1 cellular context compared by ENCODE assay signal in genomic region chr19:39320948-39321831, GRCh38.
TF ChIP-seq lines count a peak whose summit lies in the region.

No MANE protein-coding gene starts in this region.

TF ChIP-seq in GM23338, 12 proteins besides CTCF, POLR2A, EP300 and RAD21:
- no peak for TF ChIP-seq ZNF331 (CRISPR knock-in tag; IDR thresholded peaks at IDR 0.05; ENCODE audit: low read depth)
- TF ChIP-seq JUNB (IDR thresholded peaks at IDR 0.05; ENCODE audit: unreplicated experiment) = no peak
- TF ChIP-seq CREB1 (CRISPR knock-in tag; IDR thresholded peaks at IDR 0.05; ENCODE audit: low read depth) = no peak
- TF ChIP-seq, protein P1, sequence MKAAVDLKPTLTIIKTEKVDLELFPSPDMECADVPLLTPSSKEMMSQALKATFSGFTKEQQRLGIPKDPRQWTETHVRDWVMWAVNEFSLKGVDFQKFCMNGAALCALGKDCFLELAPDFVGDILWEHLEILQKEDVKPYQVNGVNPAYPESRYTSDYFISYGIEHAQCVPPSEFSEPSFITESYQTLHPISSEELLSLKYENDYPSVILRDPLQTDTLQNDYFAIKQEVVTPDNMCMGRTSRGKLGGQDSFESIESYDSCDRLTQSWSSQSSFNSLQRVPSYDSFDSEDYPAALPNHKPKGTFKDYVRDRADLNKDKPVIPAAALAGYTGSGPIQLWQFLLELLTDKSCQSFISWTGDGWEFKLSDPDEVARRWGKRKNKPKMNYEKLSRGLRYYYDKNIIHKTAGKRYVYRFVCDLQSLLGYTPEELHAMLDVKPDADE (IDR thresholded peaks at IDR 0.05) = no peak
- TF ChIP-seq ZNF114 (CRISPR knock-in tag; IDR thresholded peaks at IDR 0.05) = no peak
- no peak for TF ChIP-seq EZH2 (IDR thresholded peaks at IDR 0.05; ENCODE audit: low read depth, unreplicated experiment)
- TF ChIP-seq POLR2AphosphoS5 (IDR thresholded peaks at IDR 0.05; ENCODE audit: low read depth) = no peak
- no peak for TF ChIP-seq EZH2phosphoT487 (IDR thresholded peaks at IDR 0.05; ENCODE audit: unreplicated experiment)
- TF ChIP-seq STAT1 (IDR thresholded peaks at IDR 0.05; ENCODE audit: unreplicated experiment) = no peak
- no peak for TF ChIP-seq NANOG (IDR thresholded peaks at IDR 0.05; ENCODE audit: borderline replicate concordance)
- TF ChIP-seq, protein P2, sequence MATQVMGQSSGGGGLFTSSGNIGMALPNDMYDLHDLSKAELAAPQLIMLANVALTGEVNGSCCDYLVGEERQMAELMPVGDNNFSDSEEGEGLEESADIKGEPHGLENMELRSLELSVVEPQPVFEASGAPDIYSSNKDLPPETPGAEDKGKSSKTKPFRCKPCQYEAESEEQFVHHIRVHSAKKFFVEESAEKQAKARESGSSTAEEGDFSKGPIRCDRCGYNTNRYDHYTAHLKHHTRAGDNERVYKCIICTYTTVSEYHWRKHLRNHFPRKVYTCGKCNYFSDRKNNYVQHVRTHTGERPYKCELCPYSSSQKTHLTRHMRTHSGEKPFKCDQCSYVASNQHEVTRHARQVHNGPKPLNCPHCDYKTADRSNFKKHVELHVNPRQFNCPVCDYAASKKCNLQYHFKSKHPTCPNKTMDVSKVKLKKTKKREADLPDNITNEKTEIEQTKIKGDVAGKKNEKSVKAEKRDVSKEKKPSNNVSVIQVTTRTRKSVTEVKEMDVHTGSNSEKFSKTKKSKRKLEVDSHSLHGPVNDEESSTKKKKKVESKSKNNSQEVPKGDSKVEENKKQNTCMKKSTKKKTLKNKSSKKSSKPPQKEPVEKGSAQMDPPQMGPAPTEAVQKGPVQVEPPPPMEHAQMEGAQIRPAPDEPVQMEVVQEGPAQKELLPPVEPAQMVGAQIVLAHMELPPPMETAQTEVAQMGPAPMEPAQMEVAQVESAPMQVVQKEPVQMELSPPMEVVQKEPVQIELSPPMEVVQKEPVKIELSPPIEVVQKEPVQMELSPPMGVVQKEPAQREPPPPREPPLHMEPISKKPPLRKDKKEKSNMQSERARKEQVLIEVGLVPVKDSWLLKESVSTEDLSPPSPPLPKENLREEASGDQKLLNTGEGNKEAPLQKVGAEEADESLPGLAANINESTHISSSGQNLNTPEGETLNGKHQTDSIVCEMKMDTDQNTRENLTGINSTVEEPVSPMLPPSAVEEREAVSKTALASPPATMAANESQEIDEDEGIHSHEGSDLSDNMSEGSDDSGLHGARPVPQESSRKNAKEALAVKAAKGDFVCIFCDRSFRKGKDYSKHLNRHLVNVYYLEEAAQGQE (IDR thresholded peaks at IDR 0.05; ENCODE audit: unreplicated experiment) = no peak
- TF ChIP-seq, protein P3, sequence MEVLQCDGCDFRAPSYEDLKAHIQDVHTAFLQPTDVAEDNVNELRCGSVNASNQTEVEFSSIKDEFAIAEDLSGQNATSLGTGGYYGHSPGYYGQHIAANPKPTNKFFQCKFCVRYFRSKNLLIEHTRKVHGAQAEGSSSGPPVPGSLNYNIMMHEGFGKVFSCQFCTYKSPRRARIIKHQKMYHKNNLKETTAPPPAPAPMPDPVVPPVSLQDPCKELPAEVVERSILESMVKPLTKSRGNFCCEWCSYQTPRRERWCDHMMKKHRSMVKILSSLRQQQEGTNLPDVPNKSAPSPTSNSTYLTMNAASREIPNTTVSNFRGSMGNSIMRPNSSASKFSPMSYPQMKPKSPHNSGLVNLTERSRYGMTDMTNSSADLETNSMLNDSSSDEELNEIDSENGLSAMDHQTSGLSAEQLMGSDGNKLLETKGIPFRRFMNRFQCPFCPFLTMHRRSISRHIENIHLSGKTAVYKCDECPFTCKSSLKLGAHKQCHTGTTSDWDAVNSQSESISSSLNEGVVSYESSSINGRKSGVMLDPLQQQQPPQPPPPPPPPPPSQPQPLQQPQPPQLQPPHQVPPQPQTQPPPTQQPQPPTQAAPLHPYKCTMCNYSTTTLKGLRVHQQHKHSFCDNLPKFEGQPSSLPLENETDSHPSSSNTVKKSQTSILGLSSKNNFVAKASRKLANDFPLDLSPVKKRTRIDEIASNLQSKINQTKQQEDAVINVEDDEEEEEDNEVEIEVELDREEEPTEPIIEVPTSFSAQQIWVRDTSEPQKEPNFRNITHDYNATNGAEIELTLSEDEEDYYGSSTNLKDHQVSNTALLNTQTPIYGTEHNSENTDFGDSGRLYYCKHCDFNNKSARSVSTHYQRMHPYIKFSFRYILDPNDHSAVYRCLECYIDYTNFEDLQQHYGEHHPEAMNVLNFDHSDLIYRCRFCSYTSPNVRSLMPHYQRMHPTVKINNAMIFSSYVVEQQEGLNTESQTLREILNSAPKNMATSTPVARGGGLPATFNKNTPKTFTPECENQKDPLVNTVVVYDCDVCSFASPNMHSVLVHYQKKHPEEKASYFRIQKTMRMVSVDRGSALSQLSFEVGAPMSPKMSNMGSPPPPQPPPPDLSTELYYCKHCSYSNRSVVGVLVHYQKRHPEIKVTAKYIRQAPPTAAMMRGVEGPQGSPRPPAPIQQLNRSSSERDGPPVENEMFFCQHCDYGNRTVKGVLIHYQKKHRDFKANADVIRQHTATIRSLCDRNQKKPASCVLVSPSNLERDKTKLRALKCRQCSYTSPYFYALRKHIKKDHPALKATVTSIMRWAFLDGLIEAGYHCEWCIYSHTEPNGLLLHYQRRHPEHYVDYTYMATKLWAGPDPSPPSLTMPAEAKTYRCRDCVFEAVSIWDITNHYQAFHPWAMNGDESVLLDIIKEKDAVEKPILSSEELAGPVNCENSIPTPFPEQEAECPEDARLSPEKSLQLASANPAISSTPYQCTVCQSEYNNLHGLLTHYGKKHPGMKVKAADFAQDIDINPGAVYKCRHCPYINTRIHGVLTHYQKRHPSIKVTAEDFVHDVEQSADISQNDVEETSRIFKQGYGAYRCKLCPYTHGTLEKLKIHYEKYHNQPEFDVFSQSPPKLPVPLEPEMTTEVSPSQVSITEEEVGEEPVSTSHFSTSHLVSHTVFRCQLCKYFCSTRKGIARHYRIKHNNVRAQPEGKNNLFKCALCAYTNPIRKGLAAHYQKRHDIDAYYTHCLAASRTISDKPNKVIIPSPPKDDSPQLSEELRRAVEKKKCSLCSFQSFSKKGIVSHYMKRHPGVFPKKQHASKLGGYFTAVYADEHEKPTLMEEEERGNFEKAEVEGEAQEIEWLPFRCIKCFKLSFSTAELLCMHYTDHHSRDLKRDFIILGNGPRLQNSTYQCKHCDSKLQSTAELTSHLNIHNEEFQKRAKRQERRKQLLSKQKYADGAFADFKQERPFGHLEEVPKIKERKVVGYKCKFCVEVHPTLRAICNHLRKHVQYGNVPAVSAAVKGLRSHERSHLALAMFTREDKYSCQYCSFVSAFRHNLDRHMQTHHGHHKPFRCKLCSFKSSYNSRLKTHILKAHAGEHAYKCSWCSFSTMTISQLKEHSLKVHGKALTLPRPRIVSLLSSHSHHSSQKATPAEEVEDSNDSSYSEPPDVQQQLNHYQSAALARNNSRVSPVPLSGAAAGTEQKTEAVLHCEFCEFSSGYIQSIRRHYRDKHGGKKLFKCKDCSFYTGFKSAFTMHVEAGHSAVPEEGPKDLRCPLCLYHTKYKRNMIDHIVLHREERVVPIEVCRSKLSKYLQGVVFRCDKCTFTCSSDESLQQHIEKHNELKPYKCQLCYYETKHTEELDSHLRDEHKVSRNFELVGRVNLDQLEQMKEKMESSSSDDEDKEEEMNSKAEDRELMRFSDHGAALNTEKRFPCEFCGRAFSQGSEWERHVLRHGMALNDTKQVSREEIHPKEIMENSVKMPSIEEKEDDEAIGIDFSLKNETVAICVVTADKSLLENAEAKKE (CRISPR knock-in tag; IDR thresholded peaks at IDR 0.05) = no peak
